Comparison of ENCODE assay signal across 13 cellular contexts in genomic region chr9:33211695-33212393, GRCh38. TPM values are rescaled to one million over a fixed set of nuclear protein-coding genes. Genes with fewer than 3 reads are reported as not detected.
DNase-seq lines count a peak whose midpoint lies in the region; TF ChIP-seq lines count a peak whose summit lies in the region.
"Had no signal": no experiment of that assay in that cellular context is flagged by ENCODE, and none has a peak within 500 bp of the region (broad histone marks: within the 10 kb centered on the region; RNA-seq: fewer than 3 reads in every experiment).

No MANE protein-coding gene starts in this region.

- peaks cover 5% of the 10 kb centered on the region for H3K36me3 Mint-ChIP-seq in Caco-2 (ENCODE audit: insufficient read depth, unreplicated experiment)
- H3K36me3 Mint-ChIP-seq in mesothelial cell of epicardium, result no peaks in the 10 kb centered on the region
- no peaks in the 10 kb centered on the region for H3K36me3 Mint-ChIP-seq in immature natural killer cell

- H3K36me3 ChIP-seq in Caco-2 (ENCODE audit: control insufficient read depth, insufficient read depth, low read length), result no peaks in the 10 kb centered on the region
- H3K36me3 ChIP-seq in colonic mucosa, result no peaks in the 10 kb centered on the region
- H3K36me3 ChIP-seq in esophagus muscularis mucosa, result no peaks in the 10 kb centered on the region
- H3K36me3 ChIP-seq: BLaER1 treated with 17β-estradiol and CSF1 and Interleukin-3, amounts not matched to agents 10 nM and 100 nM; HAP-1 had no signal

- H3K4me3 ChIP-seq in Caco-2 (ENCODE audit: low read depth, low read length) (no peak overlapping the region), colonic mucosa (no peak overlapping the region), esophagus muscularis mucosa (no peak overlapping the region)
- H3K4me3 ChIP-seq: BLaER1 treated with 17β-estradiol and CSF1 and Interleukin-3, amounts not matched to agents 10 nM and 100 nM; HAP-1; skin epidermis had no signal

- no peaks in the 10 kb centered on the region for H3K9me3 Mint-ChIP-seq in Caco-2 (ENCODE audit: unreplicated experiment)
- H3K9me3 Mint-ChIP-seq in mesothelial cell of epicardium, result no peaks in the 10 kb centered on the region
- H3K9me3 Mint-ChIP-seq in immature natural killer cell, result no peaks in the 10 kb centered on the region

- TF ChIP-seq POLR2A in esophagus muscularis mucosa (IDR thresholded peaks at IDR 0.05; ENCODE audit: low read depth), result no peak

- TF ChIP-seq CTCF in Caco-2 (IDR thresholded peaks at IDR 0.05; ENCODE audit: insufficient read depth in 1 of 2, low read depth in 1 of 2, low read length in 1 of 2, severe bottlenecking in 1 of 2, unreplicated experiment in 1 of 2) (peak in 1 of 2 experiments; percentile 14), colonic mucosa (IDR thresholded peaks at IDR 0.05) (no peak), mesothelial cell of epicardium (IDR thresholded peaks at IDR 0.05; ENCODE audit: unreplicated experiment) (no peak), esophagus muscularis mucosa (IDR thresholded peaks at IDR 0.05) (no peak)

- TF ChIP-seq EP300 in esophagus muscularis mucosa (IDR thresholded peaks at IDR 0.05), result no peak

- intact Hi-C loops in Caco-2 (cut with micrococcal nuclease; ENCODE audit: unreplicated experiment) (no loop called here), colonic mucosa (cut with DNase I) (no loop called here), esophagus muscularis mucosa (cut with DNase I) (no loop called here)

- no peaks in the 10 kb centered on the region for H3K27me3 Mint-ChIP-seq in Caco-2 (ENCODE audit: insufficient read depth, unreplicated experiment)
- no peaks in the 10 kb centered on the region for H3K27me3 Mint-ChIP-seq in mesothelial cell of epicardium (ENCODE audit: low read depth)
- no peaks in the 10 kb centered on the region for H3K27me3 Mint-ChIP-seq in immature natural killer cell (ENCODE audit: low read depth in 3 of 3)

- H3K4me1 ChIP-seq in Caco-2 (peaks cover 12% of the 10 kb centered on the region), colonic mucosa (no peaks in the 10 kb centered on the region), esophagus muscularis mucosa (no peaks in the 10 kb centered on the region)
- H3K4me1 ChIP-seq: HAP-1 had no signal

- no peak overlapping the region for H3K4me3 Mint-ChIP-seq in Caco-2 (ENCODE audit: unreplicated experiment)
- H3K4me3 Mint-ChIP-seq in mesothelial cell of epicardium, result no peak overlapping the region
- no peak overlapping the region for H3K4me3 Mint-ChIP-seq in immature natural killer cell

- H3K27ac Mint-ChIP-seq in Caco-2 (ENCODE audit: unreplicated experiment) (peak overlapping the region; percentile 2), mesothelial cell of epicardium (peak overlapping the region; percentile 87), immature natural killer cell (no peak overlapping the region)

- POLR2A ChIA-PET in Caco-2 (lab: Charles Lee), result no interaction called here

- CTCF ChIA-PET in Caco-2 (lab: Charles Lee), result no interaction called here

- no peaks in the 10 kb centered on the region for H3K27me3 ChIP-seq in Caco-2 (replicated peaks; ENCODE audit: control insufficient read depth, insufficient read depth, low read length)
- no peaks in the 10 kb centered on the region for H3K27me3 ChIP-seq in colonic mucosa
- no peaks in the 10 kb centered on the region for H3K27me3 ChIP-seq in esophagus muscularis mucosa
- H3K27me3 ChIP-seq: BLaER1 treated with 17β-estradiol and CSF1 and Interleukin-3, amounts not matched to agents 10 nM and 100 nM had no signal

- H3K9me3 ChIP-seq in Caco-2 (no peaks in the 10 kb centered on the region), colonic mucosa (no peaks in the 10 kb centered on the region), esophagus muscularis mucosa (no peaks in the 10 kb centered on the region)
- H3K9me3 ChIP-seq: HAP-1 had no signal

- peak overlapping the region; percentile 60 for H3K27ac ChIP-seq in colonic mucosa
- H3K27ac ChIP-seq in esophagus muscularis mucosa (replicated peaks in 1 of 4), result no peak overlapping the region
- H3K27ac ChIP-seq: BLaER1 treated with 17β-estradiol and CSF1 and Interleukin-3, amounts not matched to agents 10 nM and 100 nM; skin epidermis had no signal

- WGBS in esophagus muscularis mucosa, result 68% methylated on average over 3 of the region's 3 CpGs

- H3K4me1 Mint-ChIP-seq in Caco-2 (ENCODE audit: low read depth, unreplicated experiment) (peaks cover 24% of the 10 kb centered on the region), mesothelial cell of epicardium (peaks cover 34% of the 10 kb centered on the region), immature natural killer cell (no peaks in the 10 kb centered on the region)

- DNase-seq in Caco-2, result no peak
- DNase-seq in M059J (ENCODE audit: low read depth), result peak; percentile 47
- DNase-seq in colonic mucosa, result no peak
- no peak for DNase-seq in mesothelial cell of epicardium (ENCODE audit: low spot score in 2 of 2, unreplicated experiment in 2 of 2)
- DNase-seq in central memory CD4-positive, alpha-beta T cell, result no peak
- no peak for DNase-seq in esophagus muscularis mucosa (ENCODE audit: extremely low spot score)
- DNase-seq in immature natural killer cell, result no peak
- DNase-seq in activated gamma-delta T cell treated with Interleukin-2 at 50 U/mL for 16 hours, result no peak
- DNase-seq: activated T-cell treated with anti-CD3 and anti-CD28 coated beads, Interleukin-2, amount 50 U/mL, for 48 hours; NCI-H1417 treated with DMSO at 0.1 percent for 48 hours had no signal

- H3K9ac ChIP-seq in colonic mucosa (ENCODE audit: low read depth in 2 of 2, low read length in 2 of 2), result peak overlapping the region in 1 of 2 donors; percentile 28
- H3K9ac ChIP-seq: BLaER1 treated with 17β-estradiol and CSF1 and Interleukin-3, amounts not matched to agents 10 nM and 100 nM had no signal

- no TSS peak for BruUV-seq in Caco-2 (replicated peaks; lab: Mats Ljungman, UMichigan)

RNA-seq across cellular contexts. Expression of gene SPINK4, which starts 28.1 kb away (rescaled TPM):
- total RNA-seq in Caco-2 (2022), result 0.97 and 2.1 TPM in 2 replicates
- total RNA-seq in M059J (2014; rRNA removed; shearing (Covaris generic)), result not detected in 2 replicates
- total RNA-seq in colonic mucosa, result 100 to 1,000 TPM; 212 to 214 TPM
- total RNA-seq in mesothelial cell of epicardium, result not detected in 3 replicates
- not detected for total RNA-seq in esophagus muscularis mucosa
- not detected for polyA plus RNA-seq in immature natural killer cell

RNA-seq across cellular contexts. Expression of gene B4GALT1, which starts 44.7 kb away (rescaled TPM):
- 104 and 121 TPM in 2 replicates for total RNA-seq in Caco-2 (2022)
- total RNA-seq in M059J (2014; rRNA removed; shearing (Covaris generic)), result 35.6 and 69.6 TPM in 2 replicates
- 10 to 100 TPM; 76.9 to 78.7 TPM for total RNA-seq in colonic mucosa
- total RNA-seq in mesothelial cell of epicardium, result 78.3 to 81.4 TPM (median 78.9 TPM) in 3 replicates
- 10 to 100 TPM; 24.5 to 39.6 (median 37.8) TPM for total RNA-seq in esophagus muscularis mucosa
- polyA plus RNA-seq in immature natural killer cell, result 10 to 100 TPM; 21.7 to 49.2 (median 44.2) TPM

RNA-seq across cellular contexts. Expression of gene BAG1, which starts 52.7 kb away (rescaled TPM):
- total RNA-seq in Caco-2 (2022) (51.2 and 62.1 TPM in 2 replicates), colonic mucosa (100 to 1,000 TPM; 117 to 122 TPM), mesothelial cell of epicardium (48.0 to 49.6 TPM (median 48.4 TPM) in 3 replicates), esophagus muscularis mucosa (100 to 1,000 TPM; 108 to 154 (median 126) TPM)
- 60.1 and 72.0 TPM in 2 replicates for total RNA-seq in M059J (2014; rRNA removed; shearing (Covaris generic))
- 100 to 1,000 TPM in 2 of 3 donors, 10 to 100 TPM in 1; 94.7 to 164 (median 137) TPM for polyA plus RNA-seq in immature natural killer cell

RNA-seq across cellular contexts. Expression of gene CHMP5, which starts 53.0 kb away (rescaled TPM):
- total RNA-seq in Caco-2 (2022), result 52.5 and 58.3 TPM in 2 replicates
- total RNA-seq in M059J (2014; rRNA removed; shearing (Covaris generic)), result 217 and 248 TPM in 2 replicates
- total RNA-seq in colonic mucosa, result 10 to 100 TPM; 60.3 to 97.0 TPM
- 49.1 to 50.2 TPM (median 49.4 TPM) in 3 replicates for total RNA-seq in mesothelial cell of epicardium
- 10 to 100 TPM; 48.0 to 77.2 (median 65.2) TPM for total RNA-seq in esophagus muscularis mucosa
- polyA plus RNA-seq in immature natural killer cell, result 10 to 100 TPM; 44.0 to 66.2 (median 57.6) TPM

Comparison
In these comparisons a context has a peak if more than half of its experiments do, and no peak if none do; other contexts are left out.
1. H3K27ac Mint-ChIP-seq: peak in Caco-2 (single experiment) and mesothelial cell of epicardium (single experiment); none in immature natural killer cell (0 of 6).
2. RNA of gene SPINK4, which starts 28.1 kb away (total RNA-seq): 212 to 214 TPM in colonic mucosa; 0.97 to 2.1 TPM in Caco-2, not detected in M059J, not detected in mesothelial cell of epicardium and not detected in esophagus muscularis mucosa; every median in the first group is over 10 times any median in the second.